In the genomic region with DNA sequence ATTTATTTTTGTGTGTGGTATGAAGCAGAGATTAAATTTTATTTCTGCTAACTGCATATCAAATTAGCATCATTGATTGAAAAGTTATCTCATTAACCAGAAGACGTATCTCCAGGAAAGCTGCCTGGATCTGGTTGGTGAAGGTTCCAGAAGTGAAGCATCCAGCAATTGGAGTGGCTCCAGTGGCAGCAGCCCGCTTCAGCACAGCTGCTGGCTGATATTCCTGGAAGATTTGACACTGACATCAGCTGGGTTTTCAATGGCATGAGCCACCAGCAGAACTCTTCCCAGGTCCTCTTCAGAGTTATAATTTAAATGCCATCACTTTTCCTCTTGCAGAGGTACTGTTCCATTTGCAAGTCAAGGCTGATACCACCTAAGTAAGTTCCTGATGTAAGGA, we compare ENCODE assay signal across 28 cellular contexts.
"Had no signal": no experiment of that assay in that cellular context is flagged by ENCODE, and none has a peak within 500 bp of the region (broad histone marks: within the 10 kb centered on the region; RNA-seq: fewer than 3 reads in every experiment).

No MANE protein-coding gene starts in this region.

- ATAC-seq: activated CD4-positive, alpha-beta T cell treated with anti-CD3 and anti-CD28 coated beads for 36 hours; activated CD8-positive, alpha-beta memory T cell treated with anti-CD3 and anti-CD28 coated beads, Interleukin-2, amount 10 ng/mL, durations not matched to agents 7 days and 5 days; activated CD8-positive, alpha-beta T cell treated with anti-CD3 and anti-CD28 coated beads, Interleukin-2, amount 10 ng/mL, durations not matched to agents 7 days and 5 days; activated naive CD8-positive, alpha-beta T cell treated with anti-CD3 and anti-CD28 coated beads, Interleukin-2, amount 50 U/mL, for 24 hours; body of pancreas; effector memory CD8-positive, alpha-beta T cell; gastroesophageal sphincter had no signal

- H3K4me3 ChIP-seq: adrenal gland, body of pancreas, esophagus muscularis mucosa, gastroesophageal sphincter had no signal

- H3K36me3 ChIP-seq: adrenal gland, esophagus muscularis mucosa, gastroesophageal sphincter had no signal

- H3K9me3 ChIP-seq: adrenal gland, body of pancreas, esophagus muscularis mucosa, gastroesophageal sphincter had no signal

- H3K27ac ChIP-seq: adrenal gland, body of pancreas, esophagus muscularis mucosa, gastroesophageal sphincter had no signal

- DNase-seq: activated CD4-positive, alpha-beta memory T cell treated with anti-CD3 and anti-CD28 coated beads for 36 hours; activated CD4-positive, alpha-beta T cell treated with anti-CD3 and anti-CD28 coated beads for 36 hours; activated CD4-positive, alpha-beta T cell treated with anti-CD3 and anti-CD28 coated beads, Interleukin-2, amount 10 ng/mL, durations not matched to agents 24 days and 14 days; activated CD4-positive, CD25-positive, alpha-beta regulatory T cell; activated CD4-positive, CD25-positive, alpha-beta regulatory T cell treated with anti-CD3 and anti-CD28 coated beads, Interleukin-2, amount 50 U/mL, for 72 hours; activated CD8-positive, alpha-beta memory T cell treated with anti-CD3 and anti-CD28 coated beads, Interleukin-2, amount 10 ng/mL, durations not matched to agents 7 days and 5 days; activated CD8-positive, alpha-beta memory T cell treated with anti-CD3 and anti-CD28 coated beads, Interleukin-2, amount 50 U/mL, for 4 hours; activated CD8-positive, alpha-beta T cell treated with anti-CD3 and anti-CD28 coated beads, Interleukin-2, amount 10 ng/mL, durations not matched to agents 7 days and 5 days; activated effector memory CD4-positive, alpha-beta T cell treated with anti-CD3 and anti-CD28 coated beads, Interleukin-2, amount 50 U/mL, for 16 hours; activated naive CD4-positive, alpha-beta T cell treated with anti-CD3 and anti-CD28 coated beads for 36 hours; activated naive CD8-positive, alpha-beta T cell treated with anti-CD3 and anti-CD28 coated beads for 36 hours; activated naive CD8-positive, alpha-beta T cell treated with anti-CD3 and anti-CD28 coated beads, Interleukin-2, amount 50 U/mL, for 24 hours; activated T-cell treated with anti-CD3 and anti-CD28 coated beads, Interleukin-2, amount 50 U/mL, for 1 hour; activated T-cell treated with anti-CD3 and anti-CD28 coated beads, Interleukin-2, amount 50 U/mL, for 48 hours; adrenal gland; amygdala; aorta; body of pancreas; caudate nucleus; cortex of kidney; dermis blood vessel endothelial cell; effector CD4-positive, alpha-beta T cell; effector memory CD8-positive, alpha-beta T cell; erythroblast; foreskin melanocyte; T-helper 2 cell had no signal

- H3K27me3 ChIP-seq: adrenal gland, body of pancreas, esophagus muscularis mucosa, gastroesophageal sphincter had no signal

- H3K4me1 ChIP-seq: adrenal gland, body of pancreas, esophagus muscularis mucosa, gastroesophageal sphincter had no signal
